Comparison of ENCODE assay signal across 9 cellular contexts in the genomic region with DNA sequence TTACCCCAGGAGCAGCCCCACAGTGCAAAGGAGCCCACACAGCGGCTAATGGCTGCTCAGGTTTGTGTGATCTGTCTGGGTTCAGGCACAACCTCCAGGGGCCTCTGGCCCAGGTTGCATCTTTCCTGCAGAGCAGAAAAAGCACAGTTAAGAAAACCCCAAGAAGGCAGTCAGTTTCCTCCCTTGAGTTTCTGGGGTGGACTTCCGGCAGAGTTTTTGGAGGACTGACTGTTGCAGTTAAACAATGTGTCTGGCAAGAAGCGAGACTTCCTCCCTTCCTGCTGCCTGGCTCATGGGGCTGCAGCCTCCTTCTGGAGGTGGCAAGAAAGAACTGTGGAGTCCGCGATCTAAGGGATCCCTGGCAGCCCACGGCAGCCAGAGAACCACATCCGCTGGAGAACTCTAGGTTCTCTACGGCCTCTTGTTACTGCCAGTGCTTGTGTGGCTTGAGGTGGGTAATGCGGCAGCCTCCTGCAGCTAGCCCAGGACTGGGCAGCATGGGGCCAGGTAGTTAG.
DNase-seq lines count a peak whose midpoint lies in the region; ATAC-seq and TF ChIP-seq lines count a peak whose summit lies in the region.
"Had no signal": no experiment of that assay in that cellular context is flagged by ENCODE, and none has a peak within 500 bp of the region (broad histone marks: within the 10 kb centered on the region; RNA-seq: fewer than 3 reads in every experiment).

No MANE protein-coding gene starts in this region.

- intact Hi-C loops in breast epithelium (cut with DNase I; ENCODE audit: low total_unique reads), result no loop called here

- POLR2A ChIA-PET in activated CD4-positive, alpha-beta memory T cell treated with anti-CD3 and anti-CD28 coated beads, Interleukin-2, amount 10 ng/mL, durations not matched to agents 7 days and 5 days (lab: Charles Lee), result interaction anchor here (1.1 to 3.0 kb wide), 5 partner anchors 14 to 169 kb away, joined by 4 to 11 read pairs (median 5); partner anchors contain the start of genes MRPL57, SKA3 and ZDHHC20

- peak overlapping the region; percentile 86 for H3K27ac Mint-ChIP-seq in activated CD4-positive, alpha-beta memory T cell treated with anti-CD3 and anti-CD28 coated beads, Interleukin-2, amount 10 ng/mL, durations not matched to agents 7 days and 5 days

- peak overlapping the region; percentile 67 for H3K4me3 Mint-ChIP-seq in activated CD4-positive, alpha-beta memory T cell treated with anti-CD3 and anti-CD28 coated beads, Interleukin-2, amount 10 ng/mL, durations not matched to agents 7 days and 5 days

- H3K9me3 Mint-ChIP-seq in activated CD4-positive, alpha-beta memory T cell treated with anti-CD3 and anti-CD28 coated beads, Interleukin-2, amount 10 ng/mL, durations not matched to agents 7 days and 5 days, result no peaks in the 10 kb centered on the region

- ATAC-seq in GM18907 (IDR thresholded peaks at IDR 0.05; ENCODE audit: unreplicated experiment), result peak; percentile 81
- peak; percentile 56 for ATAC-seq in HG03066 (IDR thresholded peaks at IDR 0.05; ENCODE audit: low read depth, unreplicated experiment)

- no peak overlapping the region for H3K4me3 ChIP-seq in skin epidermis
- H3K4me3 ChIP-seq in breast epithelium, result no peak overlapping the region

- no peaks in the 10 kb centered on the region for H3K9me3 ChIP-seq in breast epithelium

- peak overlapping the region in 11 of 21 experiments; percentile 5 to 77 (median 43) for H3K27ac ChIP-seq in skin epidermis
- H3K27ac ChIP-seq in breast epithelium, result no peak overlapping the region

- no peaks in the 10 kb centered on the region for H3K27me3 ChIP-seq in breast epithelium

- TF ChIP-seq POLR2A in breast epithelium (IDR thresholded peaks at IDR 0.05), result no peak

- no peaks in the 10 kb centered on the region for H3K36me3 ChIP-seq in breast epithelium

- no peaks in the 10 kb centered on the region for H3K27me3 Mint-ChIP-seq in activated CD4-positive, alpha-beta memory T cell treated with anti-CD3 and anti-CD28 coated beads, Interleukin-2, amount 10 ng/mL, durations not matched to agents 7 days and 5 days

- CTCF ChIA-PET in activated CD4-positive, alpha-beta memory T cell treated with anti-CD3 and anti-CD28 coated beads, Interleukin-2, amount 10 ng/mL, durations not matched to agents 7 days and 5 days (lab: Charles Lee), result interaction anchor here (0.6 to 3.0 kb wide), 3 partner anchors 47 to 133 kb away, joined by 3 to 30 read pairs (median 10); no protein-coding TSS in a partner anchor

- H3K4me1 Mint-ChIP-seq in activated CD4-positive, alpha-beta memory T cell treated with anti-CD3 and anti-CD28 coated beads, Interleukin-2, amount 10 ng/mL, durations not matched to agents 7 days and 5 days, result peaks cover 31% of the 10 kb centered on the region

- peak; percentile 64 for DNase-seq in activated CD4-positive, alpha-beta memory T cell treated with anti-CD3 and anti-CD28 coated beads, Interleukin-2, amount 10 ng/mL, durations not matched to agents 7 days and 5 days
- DNase-seq in breast epithelium (ENCODE audit: low spot score in 2 of 2) (no peak), NCI-H1105 (lab: John Stamatoyannopoulos, UW) (no peak), NCI-H1417 (lab: John Stamatoyannopoulos, UW) (no peak), NCI-H82 treated with DMSO at 0.1 percent for 48 hours (lab: John Stamatoyannopoulos, UW; ENCODE audit: unreplicated experiment) (no peak)
- DNase-seq: caudate nucleus had no signal

- no peaks in the 10 kb centered on the region for H3K4me1 ChIP-seq in breast epithelium

- H3K36me3 Mint-ChIP-seq in activated CD4-positive, alpha-beta memory T cell treated with anti-CD3 and anti-CD28 coated beads, Interleukin-2, amount 10 ng/mL, durations not matched to agents 7 days and 5 days (ENCODE audit: low read depth), result no peaks in the 10 kb centered on the region

- no peak for TF ChIP-seq CTCF in breast epithelium (IDR thresholded peaks at IDR 0.05)

Comparison
In these comparisons a context has a peak if more than half of its experiments do, and no peak if none do; other contexts are left out.
1. H3K27ac ChIP-seq: peak in skin epidermis (11 of 21); none in breast epithelium (0 of 2).